6 cellular contexts compared by ENCODE assay signal in the genomic region with DNA sequence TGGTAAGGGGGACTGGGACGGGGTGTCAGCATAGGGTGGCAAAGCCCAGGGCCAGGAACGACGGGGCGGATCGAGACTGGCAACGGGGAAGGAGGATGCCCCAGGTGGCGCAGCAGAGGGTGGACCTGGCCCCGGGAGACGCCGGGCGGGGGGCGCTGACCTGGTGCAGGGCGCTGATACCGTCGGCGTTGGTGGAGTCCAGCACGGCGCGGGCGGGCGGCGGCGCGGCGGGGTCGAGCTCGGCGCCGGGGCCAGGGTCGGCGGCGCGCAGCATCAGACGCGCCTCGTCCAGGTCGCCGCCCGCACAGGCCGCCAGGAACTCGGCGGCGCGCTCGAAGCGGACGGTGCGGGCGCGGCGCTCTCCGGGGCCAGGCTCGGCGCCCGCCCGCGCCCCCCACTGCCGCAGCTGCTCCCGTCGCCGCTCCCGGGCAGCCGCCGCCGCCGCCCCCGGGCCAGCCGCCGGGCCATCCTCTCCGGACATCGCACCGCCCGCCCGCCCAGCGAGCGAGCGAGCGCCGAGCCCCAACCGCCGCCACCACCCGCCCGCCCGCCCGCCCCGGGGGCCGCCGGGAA. TPM values are rescaled to one million over a fixed set of nuclear protein-coding genes. Genes with fewer than 3 reads are reported as not detected.
DNase-seq lines count a peak whose midpoint lies in the region; ATAC-seq and TF ChIP-seq lines count a peak whose summit lies in the region.

No MANE protein-coding gene starts in this region.

- TF ChIP-seq CTCF in omental fat pad (IDR thresholded peaks at IDR 0.05) = no peak

- H3K27ac ChIP-seq in caudate nucleus (ENCODE audit: low read depth, low read length) = peak overlapping the region; percentile 31

- DNase-seq in ELR (ENCODE audit: low read depth) = peak; percentile 24
- DNase-seq in caudate nucleus (lab: John Stamatoyannopoulos, UW) = peak in 4 of 61 donors; percentile 6 to 29 (median 16)
- no peak for DNase-seq in omental fat pad (ENCODE audit: low spot score)
- DNase-seq in amniotic stem cell (lab: John Stamatoyannopoulos, UW) = no peak
- DNase-seq in SW480 (ENCODE audit: low spot score) = no peak

- ATAC-seq in HG02970 (IDR thresholded peaks at IDR 0.05; ENCODE audit: low FRiP score, unreplicated experiment) (peak; percentile 8), omental fat pad (ENCODE audit: low FRiP score) (peak; percentile 1)

RNA-seq across cellular contexts. Expression of gene PPP1R12C, which starts 0.3 kb away (rescaled TPM):
- 100 to 1,000 TPM in 2 of 4 donors, 10 to 100 TPM in 2; 59.9 to 127 (median 107) TPM for total RNA-seq in omental fat pad

RNA-seq across cellular contexts. Expression of gene TNNT1, which starts 31.9 kb away (rescaled TPM):
- total RNA-seq in omental fat pad = 1 to 10 TPM in 3 of 4 donors, not detected in 1; 1.9 to 7.2 (median 4.3) TPM

RNA-seq across cellular contexts. Expression of gene TNNI3, which starts 40.4 kb away (rescaled TPM):
- total RNA-seq in omental fat pad = not detected

RNA-seq across cellular contexts. Expression of gene EPS8L1, which starts 41.5 kb away (rescaled TPM):
- total RNA-seq in omental fat pad = 10 to 100 TPM in 2 of 4 donors, 1 to 10 TPM in 1, under 1 TPM in 1; 0.95 to 41.7 (median 15.5) TPM

RNA-seq across cellular contexts. Expression of gene DNAAF3, which starts 49.3 kb away (rescaled TPM):
- total RNA-seq in omental fat pad = under 1 TPM in 2 of 4 donors, not detected in 2; 0.65 to 0.69 TPM
